19 cellular contexts compared by ENCODE assay signal in the genomic region with DNA sequence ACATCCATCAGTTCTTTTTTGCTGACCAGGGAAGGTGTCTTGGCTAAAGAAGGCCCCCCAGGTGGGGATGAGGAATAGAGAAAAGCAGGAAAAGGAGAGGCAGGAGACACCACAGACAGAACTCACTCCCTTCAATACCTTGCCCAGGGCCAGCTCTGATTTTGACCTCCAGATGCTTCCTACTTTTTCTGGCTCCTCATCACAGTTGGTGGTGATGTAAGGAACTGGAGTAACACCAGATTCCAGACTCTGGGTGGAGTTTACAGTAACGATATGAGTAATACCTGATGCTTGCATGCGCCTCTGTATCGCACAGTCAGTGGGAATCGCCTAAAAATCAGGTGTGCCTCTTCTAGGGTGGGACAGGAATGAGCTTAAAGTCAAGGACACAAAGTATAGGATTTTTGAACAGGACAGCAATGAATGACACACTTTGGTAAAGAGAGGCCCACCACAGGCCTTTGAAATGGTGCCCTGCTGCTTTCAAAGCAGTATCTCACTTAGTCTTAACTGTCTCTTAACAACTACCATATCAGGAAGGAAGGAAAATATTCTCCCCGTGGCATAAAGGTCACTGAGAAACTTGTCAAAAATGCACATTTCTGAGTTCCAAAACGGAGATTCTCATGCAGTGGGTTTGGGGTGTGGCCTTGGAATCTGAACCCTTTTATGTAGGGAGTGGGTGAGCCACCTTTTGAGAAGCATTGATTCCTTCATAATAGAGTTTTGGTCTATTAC.
DNase-seq lines count a peak whose midpoint lies in the region; ATAC-seq and TF ChIP-seq lines count a peak whose summit lies in the region.
"Had no signal": no experiment of that assay in that cellular context is flagged by ENCODE, and none has a peak within 500 bp of the region (broad histone marks: within the 10 kb centered on the region; RNA-seq: fewer than 3 reads in every experiment).

No MANE protein-coding gene starts in this region.

- in situ Hi-C loops in astrocyte of the spinal cord (cut with HindIII; ENCODE audit: low sequenced_read_pairs): no loop called here

- H3K27ac Mint-ChIP-seq in effector memory CD8-positive, alpha-beta T cell: no peak overlapping the region
- H3K27ac Mint-ChIP-seq: activated CD4-positive, alpha-beta memory T cell treated with anti-CD3 and anti-CD28 coated beads for 36 hours; activated naive CD8-positive, alpha-beta T cell treated with anti-CD3 and anti-CD28 coated beads for 36 hours; natural killer cell treated with Interleukin-12 subunit alpha and Interleukin-12 subunit beta and Interleukin-15 and Interleukin-18, amount 100 ng/mL, for 72 hours had no signal

- no peaks in the 10 kb centered on the region for H3K9me3 Mint-ChIP-seq in effector memory CD8-positive, alpha-beta T cell
- H3K9me3 Mint-ChIP-seq: activated CD4-positive, alpha-beta memory T cell treated with anti-CD3 and anti-CD28 coated beads for 36 hours; natural killer cell treated with Interleukin-12 subunit alpha and Interleukin-12 subunit beta and Interleukin-15 and Interleukin-18, amount 100 ng/mL, for 72 hours had no signal

- H3K27me3 Mint-ChIP-seq in effector memory CD8-positive, alpha-beta T cell: peaks cover 11 to 23% of the 10 kb centered on the region in 2 donors
- H3K27me3 Mint-ChIP-seq: activated CD4-positive, alpha-beta memory T cell treated with anti-CD3 and anti-CD28 coated beads for 36 hours had no signal

- no peaks in the 10 kb centered on the region for H3K4me1 Mint-ChIP-seq in effector memory CD8-positive, alpha-beta T cell (ENCODE audit: low read depth in 2 of 2)
- H3K4me1 Mint-ChIP-seq: activated naive CD8-positive, alpha-beta T cell treated with anti-CD3 and anti-CD28 coated beads for 36 hours had no signal

- no peak for ATAC-seq in effector memory CD8-positive, alpha-beta T cell (replicated peaks)
- no peak for ATAC-seq in HG03139 (IDR thresholded peaks at IDR 0.05; ENCODE audit: unreplicated experiment)
- ATAC-seq: HepG2; lower lobe of right lung; natural killer cell treated with Interleukin-12 subunit alpha and Interleukin-12 subunit beta and Interleukin-15 and Interleukin-18, amount 100 ng/mL, for 72 hours had no signal

- DNase-seq in AG08395 (ENCODE audit: low spot score) (peak; percentile 45), HPDE6-E6E7 (ENCODE audit: extremely low spot score) (peak; percentile 56), astrocyte of the spinal cord (ENCODE audit: low read depth, low spot score) (peak; percentile 69), hepatic stellate cell (ENCODE audit: low spot score) (peak; percentile 24), GM20000 (ENCODE audit: low spot score) (no peak), HCEC 1CT (no peak)
- DNase-seq in effector memory CD8-positive, alpha-beta T cell: no peak
- DNase-seq: activated CD4-positive, alpha-beta memory T cell treated with anti-CD3 and anti-CD28 coated beads for 36 hours; activated naive CD8-positive, alpha-beta T cell treated with anti-CD3 and anti-CD28 coated beads for 36 hours; activated T-cell treated with anti-CD3 and anti-CD28 coated beads, Interleukin-2, amount 50 U/mL, for 48 hours; GOT3; lower lobe of right lung; NCI-H1048; stimulated activated CD4-positive, alpha-beta T cell treated with anti-CD3 and anti-CD28 coated beads, Interleukin-2, amount 100 ng/mL, for 48 hours; tibial artery had no signal

- H3K36me3 Mint-ChIP-seq in effector memory CD8-positive, alpha-beta T cell (ENCODE audit: insufficient read depth): no peaks in the 10 kb centered on the region
- H3K36me3 Mint-ChIP-seq: activated CD4-positive, alpha-beta memory T cell treated with anti-CD3 and anti-CD28 coated beads for 36 hours; activated naive CD8-positive, alpha-beta T cell treated with anti-CD3 and anti-CD28 coated beads for 36 hours; natural killer cell treated with Interleukin-12 subunit alpha and Interleukin-12 subunit beta and Interleukin-15 and Interleukin-18, amount 100 ng/mL, for 72 hours had no signal

- no peak overlapping the region for H3K4me3 ChIP-seq in astrocyte of the spinal cord (ENCODE audit: low read depth, low read length)
- H3K4me3 ChIP-seq: lower lobe of right lung, SK-N-MC, tibial artery had no signal

- no peak overlapping the region for H3K4me3 Mint-ChIP-seq in effector memory CD8-positive, alpha-beta T cell
- H3K4me3 Mint-ChIP-seq: activated CD4-positive, alpha-beta memory T cell treated with anti-CD3 and anti-CD28 coated beads for 36 hours; activated naive CD8-positive, alpha-beta T cell treated with anti-CD3 and anti-CD28 coated beads for 36 hours; natural killer cell treated with Interleukin-12 subunit alpha and Interleukin-12 subunit beta and Interleukin-15 and Interleukin-18, amount 100 ng/mL, for 72 hours had no signal

- TF ChIP-seq CTCF in astrocyte of the spinal cord (IDR thresholded peaks at IDR 0.05; ENCODE audit: low read depth, low read length) (no peak), GM20000 (IDR thresholded peaks at IDR 0.05; ENCODE audit: extremely low read depth, missing control alignments) (no peak)

Comparison
In these comparisons a context has a peak if more than half of its experiments do, and no peak if none do; other contexts are left out.
1. DNase-seq: peak in AG08395 (single experiment), HPDE6-E6E7 (single experiment), astrocyte of the spinal cord (single experiment) and hepatic stellate cell (single experiment); none in GM20000 (single experiment), effector memory CD8-positive, alpha-beta T cell (0 of 3) and HCEC 1CT (single experiment).